In the genomic region with DNA sequence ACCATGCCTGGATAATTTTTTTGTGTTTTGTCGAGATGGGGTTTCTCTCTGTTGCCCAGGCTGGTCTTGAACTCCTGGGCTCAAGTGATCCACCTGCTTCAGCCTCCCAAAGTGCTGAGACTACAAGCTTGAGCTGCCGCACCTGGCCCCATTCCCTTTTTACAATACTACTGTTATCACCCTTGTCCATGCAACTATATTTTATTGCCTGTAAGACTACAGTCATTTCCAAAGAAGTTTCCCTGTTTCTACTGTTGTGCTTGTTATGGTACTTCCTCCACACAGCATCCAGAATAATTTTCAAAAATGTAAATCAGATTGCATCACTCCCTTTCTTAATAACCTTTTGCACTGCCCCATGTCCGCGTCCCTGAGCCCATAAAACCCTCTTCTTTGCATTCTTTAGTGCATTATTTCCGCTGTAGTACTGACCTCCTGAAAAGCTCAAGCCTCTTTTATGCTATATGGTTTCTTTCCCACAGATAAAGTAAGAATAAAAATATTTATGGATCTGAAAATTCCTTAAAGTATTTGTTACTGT, we compare ENCODE assay signal across 24 cellular contexts.
DNase-seq lines count a peak whose midpoint lies in the region; ATAC-seq and TF ChIP-seq lines count a peak whose summit lies in the region.
"Had no signal": no experiment of that assay in that cellular context is flagged by ENCODE, and none has a peak within 500 bp of the region (broad histone marks: within the 10 kb centered on the region; RNA-seq: fewer than 3 reads in every experiment).

No MANE protein-coding gene starts in this region.

- H2AFZ ChIP-seq in neural cell (ENCODE audit: low read depth, low read length) (no peak overlapping the region), GM23338 (no peak overlapping the region)

- no peaks in the 10 kb centered on the region for H3K27me3 Mint-ChIP-seq in CD4-positive, CD25-positive, alpha-beta regulatory T cell
- no peaks in the 10 kb centered on the region for H3K27me3 Mint-ChIP-seq in T-helper 17 cell
- H3K27me3 Mint-ChIP-seq in GM23338 (ENCODE audit: insufficient read depth, low read depth, poor library complexity), result no peaks in the 10 kb centered on the region
- H3K27me3 Mint-ChIP-seq: B cell had no signal

- H3K27ac ChIP-seq in CD4-positive, CD25-positive, alpha-beta regulatory T cell (ENCODE audit: insufficient read depth, low read length, poor library complexity, severe bottlenecking), result no peak overlapping the region
- H3K27ac ChIP-seq in neural cell (ENCODE audit: low read length) (peak overlapping the region; percentile 93), GM23338 (ENCODE audit: low read depth) (no peak overlapping the region)
- H3K27ac ChIP-seq: thoracic aorta had no signal

- peaks cover 5 to 17% (median 12%) of the 10 kb centered on the region in 4 donors for H3K4me1 Mint-ChIP-seq in CD4-positive, CD25-positive, alpha-beta regulatory T cell
- H3K4me1 Mint-ChIP-seq in T-helper 17 cell (peaks cover 14% of the 10 kb centered on the region), GM23338 (no peaks in the 10 kb centered on the region)
- H3K4me1 Mint-ChIP-seq: WTC11 had no signal

- no peak overlapping the region for H3K4me3 ChIP-seq in CD4-positive, CD25-positive, alpha-beta regulatory T cell (ENCODE audit: low read depth, low read length)
- H3K4me3 ChIP-seq in neural cell (ENCODE audit: low read length) (peak overlapping the region; percentile 27), GM23338 (no peak overlapping the region)

- DNase-seq in CD4-positive, CD25-positive, alpha-beta regulatory T cell, result no peak
- DNase-seq in NCI-H526 treated with DMSO at 0.1 percent for 48 hours (lab: John Stamatoyannopoulos, UW), result peak; percentile 11
- DNase-seq in T-helper 17 cell, result no peak
- DNase-seq in GM23338 (ENCODE audit: low spot score), result no peak
- no peak for DNase-seq in C1 segment of cervical spinal cord (lab: John Stamatoyannopoulos, UW)
- DNase-seq: activated naive CD4-positive, alpha-beta T cell treated with anti-CD3 and anti-CD28 coated beads, Interleukin-2, amount 10 ng/mL, durations not matched to agents 7 days and 5 days; amygdala; Caco-2; GF-D8; hypothalamus; immature natural killer cell; Kasumi-1; NCI-H1092; NCI-H187; NCI-H524 treated with DMSO at 0.1 percent for 48 hours; PC-3; stimulated activated naive CD8-positive, alpha-beta T cell treated with anti-CD3 and anti-CD28 coated beads, Interleukin-15, Interleukin-2, amounts not matched to agents 100 U/mL and 50 U/mL, for 24 hours had no signal

- H3F3A ChIP-seq in neural cell (ENCODE audit: insufficient read depth, low read length, poor library complexity, severe bottlenecking) (peaks cover 8% of the 10 kb centered on the region), GM23338 (replicated peaks; ENCODE audit: low read depth) (no peaks in the 10 kb centered on the region)

- no peak for TF ChIP-seq RAD21 in neural cell (conservative IDR thresholded peaks at IDR 0.05)

- TF ChIP-seq CTCF in neural cell (IDR thresholded peaks at IDR 0.05; ENCODE audit: poor library complexity, severe bottlenecking), result no peak
- no peak for TF ChIP-seq CTCF in GM23338 (conservative IDR thresholded peaks at IDR 0.05; ENCODE audit: low read depth in 2 of 2)

- no peaks in the 10 kb centered on the region for H3K36me3 Mint-ChIP-seq in CD4-positive, CD25-positive, alpha-beta regulatory T cell
- H3K36me3 Mint-ChIP-seq in T-helper 17 cell (ENCODE audit: low read depth) (peaks cover 4% of the 10 kb centered on the region), GM23338 (ENCODE audit: low read depth) (no peaks in the 10 kb centered on the region; the same call in 2 of the 3 replicates)
- H3K36me3 Mint-ChIP-seq: activated naive CD4-positive, alpha-beta T cell treated with anti-CD3 and anti-CD28 coated beads, Interleukin-2, amount 10 ng/mL, durations not matched to agents 7 days and 5 days; immature natural killer cell; WTC11 had no signal

- H3K27me3 ChIP-seq in CD4-positive, CD25-positive, alpha-beta regulatory T cell (ENCODE audit: control insufficient read depth, insufficient read depth, low read length), result no peaks in the 10 kb centered on the region
- no peaks in the 10 kb centered on the region for H3K27me3 ChIP-seq in neural cell (ENCODE audit: insufficient read depth, low read depth, low read length)
- H3K27me3 ChIP-seq in GM23338 (ENCODE audit: insufficient read depth), result no peaks in the 10 kb centered on the region

- H3K9me3 Mint-ChIP-seq in CD4-positive, CD25-positive, alpha-beta regulatory T cell, result no peaks in the 10 kb centered on the region
- H3K9me3 Mint-ChIP-seq in GM23338, result no peaks in the 10 kb centered on the region
- H3K9me3 Mint-ChIP-seq: activated naive CD4-positive, alpha-beta T cell treated with anti-CD3 and anti-CD28 coated beads, Interleukin-2, amount 10 ng/mL, durations not matched to agents 7 days and 5 days; activated T-helper 1 cell treated with anti-CD3 and anti-CD28 coated beads, Interleukin-12 subunit alpha, Interleukin-12 subunit beta, Interleukin-2, Interleukin-4 antibody, amounts not matched to agents 30 ng/mL and 10 ng/mL and 1 ng/mL, durations not matched to agents 14 hours and 24 hours and 36 hours; immature natural killer cell; WTC11 had no signal

- H3K4me3 Mint-ChIP-seq in CD4-positive, CD25-positive, alpha-beta regulatory T cell, result no peak overlapping the region
- H3K4me3 Mint-ChIP-seq in T-helper 17 cell, result no peak overlapping the region
- H3K4me3 Mint-ChIP-seq in GM23338, result no peak overlapping the region
- H3K4me3 Mint-ChIP-seq: activated naive CD4-positive, alpha-beta T cell treated with anti-CD3 and anti-CD28 coated beads, Interleukin-2, amount 10 ng/mL, durations not matched to agents 7 days and 5 days; activated T-helper 1 cell treated with anti-CD3 and anti-CD28 coated beads, Interleukin-12 subunit alpha, Interleukin-12 subunit beta, Interleukin-2, Interleukin-4 antibody, amounts not matched to agents 30 ng/mL and 10 ng/mL and 1 ng/mL, durations not matched to agents 14 hours and 24 hours and 36 hours; B cell; WTC11 had no signal

- no peaks in the 10 kb centered on the region for H4K20me1 ChIP-seq in neural cell (ENCODE audit: insufficient read depth)
- H4K20me1 ChIP-seq in GM23338 (replicated peaks; ENCODE audit: insufficient read depth), result no peaks in the 10 kb centered on the region

- H3K9me3 ChIP-seq in CD4-positive, CD25-positive, alpha-beta regulatory T cell (ENCODE audit: control insufficient read depth in 2 of 2, low read length in 2 of 2), result no peaks in the 10 kb centered on the region
- H3K9me3 ChIP-seq in T-helper 17 cell (ENCODE audit: control insufficient read depth, low read length, poor library complexity, severe bottlenecking), result no peaks in the 10 kb centered on the region
- no peaks in the 10 kb centered on the region for H3K9me3 ChIP-seq in neural cell (ENCODE audit: low read length)
- H3K9me3 ChIP-seq: Caco-2, thoracic aorta had no signal

- H3K79me2 ChIP-seq in neural cell (replicated peaks; ENCODE audit: insufficient read depth, low read length) (no peaks in the 10 kb centered on the region), GM23338 (replicated peaks; ENCODE audit: insufficient read depth) (no peaks in the 10 kb centered on the region)

- no peaks in the 10 kb centered on the region for H3K9me2 ChIP-seq in neural cell (ENCODE audit: insufficient read depth, low read length)
- peaks cover 5% of the 10 kb centered on the region; the same call in 1 of the 2 replicates for H3K9me2 ChIP-seq in GM23338 (ENCODE audit: insufficient read depth)

- TF ChIP-seq EP300 in neural cell (conservative IDR thresholded peaks at IDR 0.05; ENCODE audit: poor library complexity, severe bottlenecking), result no peak

- peak overlapping the region; percentile 58 for H3K9ac ChIP-seq in neural cell (ENCODE audit: low read length)

- H3K27ac Mint-ChIP-seq in CD4-positive, CD25-positive, alpha-beta regulatory T cell, result peak overlapping the region in 2 of 3 donors; percentile 72 to 82
- H3K27ac Mint-ChIP-seq in T-helper 17 cell (peak overlapping the region; percentile 39), GM23338 (no peak overlapping the region)
- H3K27ac Mint-ChIP-seq: activated naive CD4-positive, alpha-beta T cell treated with anti-CD3 and anti-CD28 coated beads, Interleukin-2, amount 10 ng/mL, durations not matched to agents 7 days and 5 days; activated T-helper 1 cell treated with anti-CD3 and anti-CD28 coated beads, Interleukin-12 subunit alpha, Interleukin-12 subunit beta, Interleukin-2, Interleukin-4 antibody, amounts not matched to agents 30 ng/mL and 10 ng/mL and 1 ng/mL, durations not matched to agents 14 hours and 24 hours and 36 hours; B cell; WTC11 had no signal

- H3K4me2 ChIP-seq in neural cell (ENCODE audit: low read length), result peak overlapping the region; percentile 46
- H3K4me2 ChIP-seq in GM23338, result no peak overlapping the region

- H3K36me3 ChIP-seq in CD4-positive, CD25-positive, alpha-beta regulatory T cell (ENCODE audit: control insufficient read depth, insufficient read depth, low read length), result no peaks in the 10 kb centered on the region
- H3K36me3 ChIP-seq in neural cell (ENCODE audit: insufficient read depth, low read length) (no peaks in the 10 kb centered on the region), GM23338 (ENCODE audit: insufficient read depth) (no peaks in the 10 kb centered on the region)
- H3K36me3 ChIP-seq: thoracic aorta had no signal

- H3K4me1 ChIP-seq in CD4-positive, CD25-positive, alpha-beta regulatory T cell (ENCODE audit: control insufficient read depth, insufficient read depth, low read length, poor library complexity, severe bottlenecking), result peaks cover 10% of the 10 kb centered on the region
- no peaks in the 10 kb centered on the region for H3K4me1 ChIP-seq in GM23338 (ENCODE audit: insufficient read depth)

- ATAC-seq in CD4-positive, CD25-positive, alpha-beta regulatory T cell (ENCODE audit: low read depth in 2 of 2), result no peak
- no peak for ATAC-seq in T-helper 17 cell
- ATAC-seq in GM23338, result no peak
- no peak for ATAC-seq in GM19023 (IDR thresholded peaks at IDR 0.05; ENCODE audit: unreplicated experiment)
- ATAC-seq: Right ventricle myocardium inferior; stimulated activated naive CD8-positive, alpha-beta T cell treated with anti-CD3 and anti-CD28 coated beads, Interleukin-15, Interleukin-2, amounts not matched to agents 100 U/mL and 50 U/mL, for 24 hours; WTC11 had no signal

TF ChIP-seq in neural cell, 6 proteins besides CTCF, POLR2A, EP300 and RAD21 (continues in another document):
- TF ChIP-seq POLR2AphosphoS5 (IDR thresholded peaks at IDR 0.05) (no peak), SMC3 (conservative IDR thresholded peaks at IDR 0.05; ENCODE audit: poor library complexity) (no peak)

TF ChIP-seq in GM23338, 12 proteins besides CTCF, POLR2A, EP300 and RAD21 (continues in another document):
- no peak for TF ChIP-seq EZH2 (IDR thresholded peaks at IDR 0.05; ENCODE audit: low read depth, unreplicated experiment)
